1 cellular context compared by ENCODE assay signal in the genomic region with DNA sequence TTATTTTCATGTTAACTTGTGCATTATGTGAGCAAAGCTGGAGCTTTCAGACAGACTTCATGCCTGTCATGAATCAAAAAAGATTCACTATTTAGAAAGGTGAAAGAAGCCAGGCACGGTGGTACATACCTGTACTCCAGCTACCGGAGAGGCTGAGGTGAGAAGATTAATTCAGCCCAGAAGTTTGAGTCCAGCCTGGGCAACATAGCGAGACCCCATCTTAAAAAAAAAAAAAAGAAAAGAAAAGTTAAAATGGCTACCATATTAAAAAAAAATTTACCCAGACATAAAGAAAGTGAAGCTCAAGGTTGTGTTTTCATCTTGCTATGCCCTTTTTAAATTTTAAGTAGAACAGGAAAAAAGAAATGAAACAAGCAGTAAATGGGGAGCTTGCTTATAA.
TF ChIP-seq lines count a peak whose summit lies in the region.

No MANE protein-coding gene starts in this region.

TF ChIP-seq in IMR-90, 13 proteins besides CTCF, POLR2A, EP300 and RAD21:
- TF ChIP-seq CEBPB (IDR thresholded peaks at IDR 0.05; ENCODE audit: low read depth, low read length) = no peak
- TF ChIP-seq ELK1 (IDR thresholded peaks at IDR 0.05; ENCODE audit: borderline replicate concordance, low read depth, low read length) = no peak
- TF ChIP-seq RCOR1 (IDR thresholded peaks at IDR 0.05; ENCODE audit: insufficient replicate concordance, low read length) = no peak
- no peak for TF ChIP-seq MXI1 (IDR thresholded peaks at IDR 0.05; ENCODE audit: borderline replicate concordance, low read depth, low read length)
- TF ChIP-seq CHD1 (IDR thresholded peaks at IDR 0.05; ENCODE audit: low read depth, low read length) = no peak
- TF ChIP-seq MAZ (IDR thresholded peaks at IDR 0.05; ENCODE audit: borderline replicate concordance, low read depth, low read length) = no peak
- TF ChIP-seq RFX5 (IDR thresholded peaks at IDR 0.05; ENCODE audit: low read depth, low read length) = no peak
- no peak for TF ChIP-seq MAFK (IDR thresholded peaks at IDR 0.05; ENCODE audit: low read depth, low read length)
- TF ChIP-seq SMC3 (IDR thresholded peaks at IDR 0.05; ENCODE audit: low read depth, low read length) = no peak
- TF ChIP-seq BHLHE40 (IDR thresholded peaks at IDR 0.05; ENCODE audit: low read depth, low read length) = no peak
- TF ChIP-seq NFE2L2 (IDR thresholded peaks at IDR 0.05; ENCODE audit: low read depth, low read length) = no peak
- TF ChIP-seq USF2 (IDR thresholded peaks at IDR 0.05; ENCODE audit: low read depth, low read length) = no peak
- TF ChIP-seq FOS (IDR thresholded peaks at IDR 0.05; ENCODE audit: low read depth, low read length) = no peak
